In genomic region chr13:79628463-79628862, GRCh38 we compare ENCODE assay signal across 25 cellular contexts.
A peak's percentile ranks its signal among the peaks of the same experiment; 100 is the strongest.
DNase-seq lines count a peak whose midpoint lies in the region; ATAC-seq, FAIRE-seq and TF ChIP-seq lines count a peak whose summit lies in the region.
"Had no signal": no experiment of that assay in that cellular context is flagged by ENCODE, and none has a peak within 500 bp of the region (broad histone marks: within the 10 kb centered on the region; RNA-seq: fewer than 3 reads in every experiment).

No MANE protein-coding gene starts in this region.

- no peak overlapping the region for H3K4me2 ChIP-seq in GM23338
- H3K4me2 ChIP-seq: KMS-11 had no signal

- H3K4me3 Mint-ChIP-seq in GM23338, result no peak overlapping the region
- no peak overlapping the region for H3K4me3 Mint-ChIP-seq in mesothelial cell of epicardium
- no peak overlapping the region for H3K4me3 Mint-ChIP-seq in CD14-positive monocyte
- no peak overlapping the region for H3K4me3 Mint-ChIP-seq in activated T-helper 17 cell treated with anti-CD3 and anti-CD28 coated beads, Interleukin-2, amount 50 U/mL, for 72 hours
- H3K4me3 Mint-ChIP-seq: CD4-positive, alpha-beta T cell had no signal

- H3K9me3 Mint-ChIP-seq in GM23338 (no peaks in the 10 kb centered on the region), mesothelial cell of epicardium (no peaks in the 10 kb centered on the region), CD14-positive monocyte (peaks cover 0 to 2% (median under 1%) of the 10 kb centered on the region in 7 donors)
- H3K9me3 Mint-ChIP-seq in activated T-helper 17 cell treated with anti-CD3 and anti-CD28 coated beads, Interleukin-2, amount 50 U/mL, for 72 hours, result peaks cover 3% of the 10 kb centered on the region
- H3K9me3 Mint-ChIP-seq: CD4-positive, alpha-beta T cell had no signal

- H3K27me3 Mint-ChIP-seq in GM23338 (ENCODE audit: insufficient read depth, low read depth, poor library complexity) (no peaks in the 10 kb centered on the region), mesothelial cell of epicardium (ENCODE audit: low read depth) (no peaks in the 10 kb centered on the region), CD14-positive monocyte (ENCODE audit: low read depth in 3 of 3) (peaks cover 0 to 1% (median 1%) of the 10 kb centered on the region in 3 donors)
- peaks cover 15% of the 10 kb centered on the region for H3K27me3 Mint-ChIP-seq in activated T-helper 17 cell treated with anti-CD3 and anti-CD28 coated beads, Interleukin-2, amount 50 U/mL, for 72 hours

- H4K20me1 ChIP-seq in GM23338 (replicated peaks; ENCODE audit: insufficient read depth), result no peaks in the 10 kb centered on the region

- H3K36me3 Mint-ChIP-seq in GM23338 (ENCODE audit: low read depth), result no peaks in the 10 kb centered on the region
- H3K36me3 Mint-ChIP-seq in mesothelial cell of epicardium, result no peaks in the 10 kb centered on the region
- H3K36me3 Mint-ChIP-seq in CD14-positive monocyte, result no peaks in the 10 kb centered on the region
- H3K36me3 Mint-ChIP-seq in activated T-helper 17 cell treated with anti-CD3 and anti-CD28 coated beads, Interleukin-2, amount 50 U/mL, for 72 hours (ENCODE audit: low read depth), result no peaks in the 10 kb centered on the region

- TF ChIP-seq CTCF in GM23338 (conservative IDR thresholded peaks at IDR 0.05; ENCODE audit: low read depth in 2 of 2) (no peak), fibroblast of villous mesenchyme (IDR thresholded peaks at IDR 0.05; ENCODE audit: insufficient read depth, low read depth, low read length) (no peak), mesothelial cell of epicardium (IDR thresholded peaks at IDR 0.05; ENCODE audit: unreplicated experiment) (no peak), CD14-positive monocyte (IDR thresholded peaks at IDR 0.05) (no peak)

- H3K9me2 ChIP-seq in GM23338 (ENCODE audit: insufficient read depth), result peaks cover 14% of the 10 kb centered on the region; the same call in 1 of the 2 replicates

- no peak for ATAC-seq in GM23338
- ATAC-seq in activated T-helper 17 cell treated with anti-CD3 and anti-CD28 coated beads, Interleukin-2, amount 50 U/mL, for 72 hours (replicated peaks), result no peak

- no peaks in the 10 kb centered on the region for H3F3A ChIP-seq in GM23338 (replicated peaks; ENCODE audit: low read depth)

- no peak overlapping the region for H3K27ac ChIP-seq in GM23338 (ENCODE audit: low read depth)
- H3K27ac ChIP-seq: KMS-11, Peyer's patch, SJCRH30 had no signal

- no peaks in the 10 kb centered on the region for H3K27me3 ChIP-seq in GM23338 (ENCODE audit: insufficient read depth)
- H3K27me3 ChIP-seq: Peyer's patch, SJCRH30 had no signal

- H3K4me1 Mint-ChIP-seq in GM23338 (peaks cover 2% of the 10 kb centered on the region; the same call in 1 of the 3 replicates), mesothelial cell of epicardium (peaks cover 34% of the 10 kb centered on the region), CD14-positive monocyte (no peaks in the 10 kb centered on the region)
- peaks cover 3% of the 10 kb centered on the region for H3K4me1 Mint-ChIP-seq in activated T-helper 17 cell treated with anti-CD3 and anti-CD28 coated beads, Interleukin-2, amount 50 U/mL, for 72 hours

- 0 out of 2 replicates have a peak overlapping the region, but pooled peaks have one; percentile 13 for H2AFZ ChIP-seq in GM23338

- H3K4me1 ChIP-seq in GM23338 (ENCODE audit: insufficient read depth), result no peaks in the 10 kb centered on the region
- H3K4me1 ChIP-seq: Peyer's patch had no signal

- intact Hi-C loops in CD14-positive monocyte (cut with micrococcal nuclease), result no loop called here

- no peaks in the 10 kb centered on the region for H3K36me3 ChIP-seq in GM23338 (ENCODE audit: insufficient read depth)
- H3K36me3 ChIP-seq: Peyer's patch, SJCRH30 had no signal

- H3K27ac Mint-ChIP-seq in GM23338 (no peak overlapping the region), mesothelial cell of epicardium (peak overlapping the region; percentile 85), CD14-positive monocyte (no peak overlapping the region)
- H3K27ac Mint-ChIP-seq in activated T-helper 17 cell treated with anti-CD3 and anti-CD28 coated beads, Interleukin-2, amount 50 U/mL, for 72 hours, result no peak overlapping the region
- H3K27ac Mint-ChIP-seq: CD4-positive, alpha-beta T cell had no signal

- no peaks in the 10 kb centered on the region for H3K79me2 ChIP-seq in GM23338 (replicated peaks; ENCODE audit: insufficient read depth)

- H3K4me3 ChIP-seq in GM23338, result no peak overlapping the region
- no peak overlapping the region for H3K4me3 ChIP-seq in fibroblast of villous mesenchyme (ENCODE audit: low read depth, low read length)
- H3K4me3 ChIP-seq: Peyer's patch, SJCRH30 had no signal

- DNase-seq in GM23338 (ENCODE audit: low spot score) (no peak), fibroblast of villous mesenchyme (ENCODE audit: low read depth) (peak; percentile 56), mesothelial cell of epicardium (ENCODE audit: low spot score in 2 of 2, unreplicated experiment in 2 of 2) (no peak), CD14-positive monocyte (ENCODE audit: low spot score) (no peak), GM19238 (ENCODE audit: insufficient read length, low spot score) (no peak), NOMO-1 treated with DMSO at 0.1 percent for 48 hours (lab: John Stamatoyannopoulos, UW; ENCODE audit: unreplicated experiment) (no peak)
- DNase-seq: CD4-positive, alpha-beta T cell; COR-L47; DND-41; GOT3; HCEC 1CT; IMR-90; NCI-H1105; NCI-H146; NCI-H2029; NCI-H226; NCI-H510A treated with DMSO at 0.1 percent for 48 hours; NCI-H774; NK-92 treated with Interleukin-12 subunit alpha and Interleukin-12 subunit beta, amount 100 ng/mL, for 24 hours; Peyer's patch; SJCRH30 had no signal

- FAIRE-seq in TTC549 (lab: Jason Lieb, UNC), result peak; percentile 46
- FAIRE-seq: GM12892 had no signal

TF ChIP-seq in GM23338, 12 proteins besides CTCF, POLR2A, EP300 and RAD21 (continues in another document):
- TF ChIP-seq EZH2 (IDR thresholded peaks at IDR 0.05; ENCODE audit: low read depth, unreplicated experiment) (no peak), POLR2AphosphoS5 (IDR thresholded peaks at IDR 0.05; ENCODE audit: low read depth) (no peak), ZNF114 (CRISPR knock-in tag; IDR thresholded peaks at IDR 0.05) (no peak)
- TF ChIP-seq, protein P1, sequence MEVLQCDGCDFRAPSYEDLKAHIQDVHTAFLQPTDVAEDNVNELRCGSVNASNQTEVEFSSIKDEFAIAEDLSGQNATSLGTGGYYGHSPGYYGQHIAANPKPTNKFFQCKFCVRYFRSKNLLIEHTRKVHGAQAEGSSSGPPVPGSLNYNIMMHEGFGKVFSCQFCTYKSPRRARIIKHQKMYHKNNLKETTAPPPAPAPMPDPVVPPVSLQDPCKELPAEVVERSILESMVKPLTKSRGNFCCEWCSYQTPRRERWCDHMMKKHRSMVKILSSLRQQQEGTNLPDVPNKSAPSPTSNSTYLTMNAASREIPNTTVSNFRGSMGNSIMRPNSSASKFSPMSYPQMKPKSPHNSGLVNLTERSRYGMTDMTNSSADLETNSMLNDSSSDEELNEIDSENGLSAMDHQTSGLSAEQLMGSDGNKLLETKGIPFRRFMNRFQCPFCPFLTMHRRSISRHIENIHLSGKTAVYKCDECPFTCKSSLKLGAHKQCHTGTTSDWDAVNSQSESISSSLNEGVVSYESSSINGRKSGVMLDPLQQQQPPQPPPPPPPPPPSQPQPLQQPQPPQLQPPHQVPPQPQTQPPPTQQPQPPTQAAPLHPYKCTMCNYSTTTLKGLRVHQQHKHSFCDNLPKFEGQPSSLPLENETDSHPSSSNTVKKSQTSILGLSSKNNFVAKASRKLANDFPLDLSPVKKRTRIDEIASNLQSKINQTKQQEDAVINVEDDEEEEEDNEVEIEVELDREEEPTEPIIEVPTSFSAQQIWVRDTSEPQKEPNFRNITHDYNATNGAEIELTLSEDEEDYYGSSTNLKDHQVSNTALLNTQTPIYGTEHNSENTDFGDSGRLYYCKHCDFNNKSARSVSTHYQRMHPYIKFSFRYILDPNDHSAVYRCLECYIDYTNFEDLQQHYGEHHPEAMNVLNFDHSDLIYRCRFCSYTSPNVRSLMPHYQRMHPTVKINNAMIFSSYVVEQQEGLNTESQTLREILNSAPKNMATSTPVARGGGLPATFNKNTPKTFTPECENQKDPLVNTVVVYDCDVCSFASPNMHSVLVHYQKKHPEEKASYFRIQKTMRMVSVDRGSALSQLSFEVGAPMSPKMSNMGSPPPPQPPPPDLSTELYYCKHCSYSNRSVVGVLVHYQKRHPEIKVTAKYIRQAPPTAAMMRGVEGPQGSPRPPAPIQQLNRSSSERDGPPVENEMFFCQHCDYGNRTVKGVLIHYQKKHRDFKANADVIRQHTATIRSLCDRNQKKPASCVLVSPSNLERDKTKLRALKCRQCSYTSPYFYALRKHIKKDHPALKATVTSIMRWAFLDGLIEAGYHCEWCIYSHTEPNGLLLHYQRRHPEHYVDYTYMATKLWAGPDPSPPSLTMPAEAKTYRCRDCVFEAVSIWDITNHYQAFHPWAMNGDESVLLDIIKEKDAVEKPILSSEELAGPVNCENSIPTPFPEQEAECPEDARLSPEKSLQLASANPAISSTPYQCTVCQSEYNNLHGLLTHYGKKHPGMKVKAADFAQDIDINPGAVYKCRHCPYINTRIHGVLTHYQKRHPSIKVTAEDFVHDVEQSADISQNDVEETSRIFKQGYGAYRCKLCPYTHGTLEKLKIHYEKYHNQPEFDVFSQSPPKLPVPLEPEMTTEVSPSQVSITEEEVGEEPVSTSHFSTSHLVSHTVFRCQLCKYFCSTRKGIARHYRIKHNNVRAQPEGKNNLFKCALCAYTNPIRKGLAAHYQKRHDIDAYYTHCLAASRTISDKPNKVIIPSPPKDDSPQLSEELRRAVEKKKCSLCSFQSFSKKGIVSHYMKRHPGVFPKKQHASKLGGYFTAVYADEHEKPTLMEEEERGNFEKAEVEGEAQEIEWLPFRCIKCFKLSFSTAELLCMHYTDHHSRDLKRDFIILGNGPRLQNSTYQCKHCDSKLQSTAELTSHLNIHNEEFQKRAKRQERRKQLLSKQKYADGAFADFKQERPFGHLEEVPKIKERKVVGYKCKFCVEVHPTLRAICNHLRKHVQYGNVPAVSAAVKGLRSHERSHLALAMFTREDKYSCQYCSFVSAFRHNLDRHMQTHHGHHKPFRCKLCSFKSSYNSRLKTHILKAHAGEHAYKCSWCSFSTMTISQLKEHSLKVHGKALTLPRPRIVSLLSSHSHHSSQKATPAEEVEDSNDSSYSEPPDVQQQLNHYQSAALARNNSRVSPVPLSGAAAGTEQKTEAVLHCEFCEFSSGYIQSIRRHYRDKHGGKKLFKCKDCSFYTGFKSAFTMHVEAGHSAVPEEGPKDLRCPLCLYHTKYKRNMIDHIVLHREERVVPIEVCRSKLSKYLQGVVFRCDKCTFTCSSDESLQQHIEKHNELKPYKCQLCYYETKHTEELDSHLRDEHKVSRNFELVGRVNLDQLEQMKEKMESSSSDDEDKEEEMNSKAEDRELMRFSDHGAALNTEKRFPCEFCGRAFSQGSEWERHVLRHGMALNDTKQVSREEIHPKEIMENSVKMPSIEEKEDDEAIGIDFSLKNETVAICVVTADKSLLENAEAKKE (CRISPR knock-in tag; IDR thresholded peaks at IDR 0.05), result no peak
